ENCODE assay signal across 13 cellular contexts in genomic region chr11:109085708-109086373, GRCh38.
A peak's percentile ranks its signal among the peaks of the same experiment; 100 is the strongest.
DNase-seq lines count a peak whose midpoint lies in the region; ATAC-seq and TF ChIP-seq lines count a peak whose summit lies in the region.
"Had no signal": no experiment of that assay in that cellular context is flagged by ENCODE, and none has a peak within 500 bp of the region (broad histone marks: within the 10 kb centered on the region; RNA-seq: fewer than 3 reads in every experiment).

No MANE protein-coding gene starts in this region.

- H2AFZ ChIP-seq in GM23248, result peak overlapping the region; percentile 79
- no peak overlapping the region for H2AFZ ChIP-seq in PC-9
- H2AFZ ChIP-seq in smooth muscle cell (ENCODE audit: low read depth), result peak overlapping the region; percentile 55
- no peak overlapping the region for H2AFZ ChIP-seq in OCI-LY7 (ENCODE audit: low read length)

- ATAC-seq in GM19324 (IDR thresholded peaks at IDR 0.05; ENCODE audit: low FRiP score, unreplicated experiment) (no peak), HG03565 (IDR thresholded peaks at IDR 0.05; ENCODE audit: unreplicated experiment) (no peak)

- H3K27ac ChIP-seq in GM23248, result no peak overlapping the region
- no peak overlapping the region for H3K27ac ChIP-seq in PC-9
- H3K27ac ChIP-seq in smooth muscle cell (ENCODE audit: low read depth), result no peak overlapping the region
- H3K27ac ChIP-seq in OCI-LY7 (ENCODE audit: low read depth, low read length, poor library complexity, severe bottlenecking), result no peak overlapping the region

- H3K9ac ChIP-seq in GM23248, result peak overlapping the region; percentile 67
- no peak overlapping the region for H3K9ac ChIP-seq in smooth muscle cell (ENCODE audit: low read depth)

- H4K20me1 ChIP-seq in GM23248 (ENCODE audit: insufficient read depth) (no peaks in the 10 kb centered on the region), PC-9 (ENCODE audit: insufficient read depth) (no peaks in the 10 kb centered on the region), smooth muscle cell (ENCODE audit: low read depth) (no peaks in the 10 kb centered on the region), OCI-LY7 (ENCODE audit: insufficient read depth, low read length) (no peaks in the 10 kb centered on the region)

- H3K27me3 ChIP-seq in GM23248 (replicated peaks; ENCODE audit: insufficient read depth) (no peaks in the 10 kb centered on the region), PC-9 (ENCODE audit: insufficient read depth, low read depth) (no peaks in the 10 kb centered on the region), smooth muscle cell (ENCODE audit: low read depth) (no peaks in the 10 kb centered on the region)

- POLR2A ChIA-PET in PC-9 (lab: Charles Lee; ENCODE audit: unreplicated experiment), result no interaction called here
- POLR2A ChIA-PET in OCI-LY7 (lab: Charles Lee), result no interaction called here

- intact Hi-C loops in PC-9 (cut with micrococcal nuclease; ENCODE audit: unreplicated experiment), result no loop called here
- intact Hi-C loops in OCI-LY7 (cut with micrococcal nuclease; ENCODE audit: unreplicated experiment), result no loop called here

- H3K4me1 ChIP-seq in GM23248 (ENCODE audit: insufficient read depth) (peaks cover 12% of the 10 kb centered on the region; the same call in 1 of the 2 replicates), PC-9 (replicated peaks; ENCODE audit: insufficient read depth) (no peaks in the 10 kb centered on the region), smooth muscle cell (ENCODE audit: low read depth) (no peaks in the 10 kb centered on the region), OCI-LY7 (ENCODE audit: insufficient read depth, low read length, poor library complexity, severe bottlenecking) (no peaks in the 10 kb centered on the region)

- BruUV-seq in PC-9 (replicated peaks; lab: Mats Ljungman, UMichigan), result no TSS peak
- no TSS peak for BruUV-seq in OCI-LY7 (replicated peaks; lab: Mats Ljungman, UMichigan)

- in situ Hi-C loops in GM23248 (cut with MboI), result no loop called here

- H3K4me3 ChIP-seq in GM23248 (peak overlapping the region; percentile 58), PC-9 (0 out of 2 replicates have a peak overlapping the region, but pooled peaks have one; percentile 6), smooth muscle cell (no peak overlapping the region), OCI-LY7 (ENCODE audit: low read depth, low read length, poor library complexity, severe bottlenecking) (no peak overlapping the region)

- H3K9me3 ChIP-seq in GM23248 (ENCODE audit: low read depth) (no peaks in the 10 kb centered on the region), PC-9 (ENCODE audit: insufficient read depth, low read depth) (no peaks in the 10 kb centered on the region), smooth muscle cell (replicated peaks; ENCODE audit: low read depth) (no peaks in the 10 kb centered on the region), OCI-LY7 (ENCODE audit: low read length) (no peaks in the 10 kb centered on the region)

- CTCF ChIA-PET in PC-9 (lab: Charles Lee), result no interaction called here
- CTCF ChIA-PET in OCI-LY7 (lab: Charles Lee; ENCODE audit: unreplicated experiment), result no interaction called here

- H3F3A ChIP-seq in GM23248 (ENCODE audit: insufficient read depth) (no peaks in the 10 kb centered on the region), PC-9 (ENCODE audit: insufficient read depth, low read depth) (no peaks in the 10 kb centered on the region), smooth muscle cell (ENCODE audit: low read depth) (no peaks in the 10 kb centered on the region)

- no peaks in the 10 kb centered on the region for H3K36me3 ChIP-seq in GM23248 (ENCODE audit: low read depth)
- H3K36me3 ChIP-seq in PC-9 (ENCODE audit: low read depth), result no peaks in the 10 kb centered on the region
- no peaks in the 10 kb centered on the region for H3K36me3 ChIP-seq in smooth muscle cell (ENCODE audit: low read depth)
- H3K36me3 ChIP-seq in OCI-LY7 (ENCODE audit: insufficient read depth, low read length), result no peaks in the 10 kb centered on the region

- DNase-seq in GM23248 (peak; percentile 85), PC-9 (no peak), fibroblast of the conjunctiva (ENCODE audit: low read depth) (peak; percentile 63), smooth muscle cell (lab: John Stamatoyannopoulos, UW; ENCODE audit: unreplicated experiment) (no peak), OCI-LY7 (ENCODE audit: low spot score) (no peak)
- DNase-seq: activated CD4-positive, alpha-beta memory T cell treated with anti-CD3 and anti-CD28 coated beads for 36 hours; activated gamma-delta T cell; immature natural killer cell; NCI-H1105; NCI-H510A; T1000 had no signal

- peak overlapping the region; percentile 40 for H3K4me2 ChIP-seq in GM23248 (ENCODE audit: unreplicated experiment)
- peak overlapping the region; percentile 30 for H3K4me2 ChIP-seq in PC-9
- H3K4me2 ChIP-seq in smooth muscle cell, result no peak overlapping the region
- H3K4me2 ChIP-seq in OCI-LY7 (ENCODE audit: low read length), result no peak overlapping the region

- H3K79me2 ChIP-seq in GM23248 (ENCODE audit: insufficient read depth) (no peaks in the 10 kb centered on the region), PC-9 (ENCODE audit: low read depth) (no peaks in the 10 kb centered on the region), smooth muscle cell (ENCODE audit: low read depth) (no peaks in the 10 kb centered on the region), OCI-LY7 (ENCODE audit: insufficient read depth, low read depth, low read length) (no peaks in the 10 kb centered on the region)

- H3K9me2 ChIP-seq in GM23248 (ENCODE audit: insufficient read depth) (no peaks in the 10 kb centered on the region), PC-9 (ENCODE audit: insufficient read depth) (no peaks in the 10 kb centered on the region; the same call in 1 of the 2 replicates), OCI-LY7 (ENCODE audit: insufficient read depth, low read length) (no peaks in the 10 kb centered on the region)

- TF ChIP-seq CTCF in PC-9 (conservative IDR thresholded peaks at IDR 0.05), result no peak
- no peak for TF ChIP-seq CTCF in smooth muscle cell (IDR thresholded peaks at IDR 0.05; ENCODE audit: borderline replicate concordance, insufficient read depth, poor library complexity, severe bottlenecking)
- no peak for TF ChIP-seq CTCF in OCI-LY7 (conservative IDR thresholded peaks at IDR 0.05; ENCODE audit: low read length)

- 22 to 23% methylated on average over 5 of the region's 5 CpGs for WGBS in GM23248 (ENCODE audit: low coverage in 1 of 2, low lambda C conversion rate in 2 of 2, missing lambda C conversion rate in 2 of 2), 2 experiments
- WGBS in smooth muscle cell (ENCODE audit: low lambda C conversion rate), result 75% methylated on average over 5 of the region's 5 CpGs

Comparison
In these comparisons a context has a peak if more than half of its experiments do, and no peak if none do; other contexts are left out.
1. DNase-seq: peak in GM23248 (single experiment) and fibroblast of the conjunctiva (single experiment); none in PC-9 (0 of 2), smooth muscle cell (single experiment) and OCI-LY7 (single experiment).
2. H2AFZ ChIP-seq: peak in GM23248 (single experiment) and smooth muscle cell (single experiment); none in PC-9 (single experiment) and OCI-LY7 (single experiment).
3. H3K4me2 ChIP-seq: peak in GM23248 (single experiment) and PC-9 (single experiment); none in smooth muscle cell (single experiment) and OCI-LY7 (single experiment).
4. H3K4me3 ChIP-seq: peak in GM23248 (single experiment) and PC-9 (single experiment); none in smooth muscle cell (single experiment) and OCI-LY7 (single experiment).